Comparison of ENCODE assay signal across 1 cellular context in genomic region chr10:80739328-80739727, GRCh38.
TF ChIP-seq lines count a peak whose summit lies in the region.

No MANE protein-coding gene starts in this region.

TF ChIP-seq in HCT116, 20 proteins besides CTCF, POLR2A, EP300 and RAD21 (continued from another document):
- TF ChIP-seq ATF3 (IDR thresholded peaks at IDR 0.05) (no peak), EZH2phosphoT487 (IDR thresholded peaks at IDR 0.05; ENCODE audit: borderline replicate concordance) (no peak)
TF ChIP-seq in HCT116: peak in this region for 0.
